ENCODE assay signal across 8 cellular contexts in genomic region chr1:20165522-20165951, GRCh38. TPM values are rescaled to one million over a fixed set of nuclear protein-coding genes. Genes with fewer than 3 reads are reported as not detected.
DNase-seq lines count a peak whose midpoint lies in the region; ATAC-seq and TF ChIP-seq lines count a peak whose summit lies in the region.

No MANE protein-coding gene starts in this region.

- H3K36me3 ChIP-seq in breast epithelium = no peaks in the 10 kb centered on the region

- no TSS peak for BruUV-seq in MCF 10A (replicated peaks; lab: Mats Ljungman, UMichigan)

- H3K9me3 Mint-ChIP-seq in MCF 10A (ENCODE audit: unreplicated experiment) = peaks cover 15% of the 10 kb centered on the region

- TF ChIP-seq POLR2A in breast epithelium (IDR thresholded peaks at IDR 0.05) (no peak), erythroblast (IDR thresholded peaks at IDR 0.05; ENCODE audit: low read length) (no peak)

- no peaks in the 10 kb centered on the region for H3K4me1 ChIP-seq in breast epithelium

- peaks cover 16% of the 10 kb centered on the region for H3K4me1 Mint-ChIP-seq in MCF 10A (ENCODE audit: insufficient read depth, unreplicated experiment)

- TF ChIP-seq CTCF in MCF 10A (IDR thresholded peaks at IDR 0.05; ENCODE audit: unreplicated experiment) = peak; percentile 29
- TF ChIP-seq CTCF in breast epithelium (IDR thresholded peaks at IDR 0.05) = peak in 1 of 3 donors; percentile 12

- DNase-seq in MCF 10A (ENCODE audit: unreplicated experiment) (peak; percentile 46), breast epithelium (ENCODE audit: low spot score in 2 of 2) (no peak), OCI-M1 (lab: John Stamatoyannopoulos, UW) (peak; percentile 61), erythroblast (lab: John Stamatoyannopoulos, UW) (peak; percentile 55 to 57), NCI-H446 (lab: John Stamatoyannopoulos, UW) (no peak)
- DNase-seq in stimulated activated CD4-positive, alpha-beta T cell treated with anti-CD3 and anti-CD28 coated beads, Interleukin-2, amount 100 ng/mL, for 48 hours = no peak

- no peak overlapping the region for H3K27ac ChIP-seq in breast epithelium
- peak overlapping the region; percentile 22 for H3K27ac ChIP-seq in temporal lobe (ENCODE audit: low read depth, low read length)

- no peaks in the 10 kb centered on the region for H3K27me3 ChIP-seq in breast epithelium

- H3K4me3 ChIP-seq in breast epithelium = no peak overlapping the region

- no peaks in the 10 kb centered on the region for H3K27me3 Mint-ChIP-seq in MCF 10A (ENCODE audit: insufficient read depth, unreplicated experiment)

- no peak for ATAC-seq in HG02610 (IDR thresholded peaks at IDR 0.05; ENCODE audit: unreplicated experiment)

- H3K4me3 Mint-ChIP-seq in MCF 10A (ENCODE audit: unreplicated experiment) = no peak overlapping the region

- no peaks in the 10 kb centered on the region for H3K36me3 Mint-ChIP-seq in MCF 10A (ENCODE audit: insufficient read depth, unreplicated experiment)

- CTCF ChIA-PET in MCF 10A (lab: Yijun Ruan, JAX) = interaction anchor here (0.6 to 5.7 kb wide), 8 partner anchors 8 to 464 kb away, joined by 3 to 47 read pairs (median 4); no protein-coding TSS in a partner anchor

- intact Hi-C loops in MCF 10A (cut with micrococcal nuclease) = loop anchor here (10.0 kb wide), 1 partner anchor 329 kb away; no protein-coding TSS in a partner anchor
- intact Hi-C loops in breast epithelium (cut with DNase I; ENCODE audit: low total_unique reads) = loop anchor here (5.0 kb wide), 1 partner anchor 743 kb away; no protein-coding TSS in a partner anchor

- POLR2A ChIA-PET in MCF 10A (lab: Yijun Ruan, JAX) = interaction anchor here (0.8 to 1.5 kb wide), 2 partner anchors 9 kb away, joined by 3 to 4 read pairs; no protein-coding TSS in a partner anchor

- peaks cover 12 to 14% of the 10 kb centered on the region in 2 donors for H3K9me3 ChIP-seq in breast epithelium

- H3K27ac Mint-ChIP-seq in MCF 10A (ENCODE audit: low read depth, unreplicated experiment) = no peak overlapping the region

RNA-seq across cellular contexts. Expression of gene UBXN10, which starts 20.4 kb away (rescaled TPM):
- total RNA-seq in MCF 10A (2022) (not detected in 2 replicates), breast epithelium (1 to 10 TPM; 1.3 to 6.6 (median 4.9) TPM), temporal lobe (3.7 TPM)

RNA-seq across cellular contexts. Expression of gene PLA2G2C, which starts 20.8 kb away (rescaled TPM):
- total RNA-seq in MCF 10A (2022) = not detected in 2 replicates
- under 1 TPM in 1 of 3 donors, not detected in 2; 0.33 TPM for total RNA-seq in breast epithelium
- total RNA-seq in temporal lobe = not detected

RNA-seq across cellular contexts. Expression of gene PLA2G2F, which starts 26.4 kb away (rescaled TPM):
- not detected in 2 replicates for total RNA-seq in MCF 10A (2022)
- not detected for total RNA-seq in breast epithelium
- total RNA-seq in temporal lobe = not detected

RNA-seq across cellular contexts. Expression of gene PLA2G2D, which starts 46.2 kb away (rescaled TPM):
- total RNA-seq in MCF 10A (2022) = not detected in 2 replicates
- total RNA-seq in breast epithelium = under 1 TPM in 1 of 3 donors, not detected in 2; 0.44 TPM
- not detected for total RNA-seq in temporal lobe

Comparison
In these comparisons a context has a peak if more than half of its experiments do, and no peak if none do; other contexts are left out.
1. DNase-seq: peak in MCF 10A (single experiment), OCI-M1 (single experiment) and erythroblast (2 of 2); none in breast epithelium (0 of 2), NCI-H446 (0 of 2) and stimulated activated CD4-positive, alpha-beta T cell treated with anti-CD3 and anti-CD28 coated beads, Interleukin-2, amount 100 ng/mL, for 48 hours (0 of 2).